In genomic region chr17:70137451-70138230, GRCh38 we compare ENCODE assay signal across 8 cellular contexts. TPM values are rescaled to one million over a fixed set of nuclear protein-coding genes. Genes with fewer than 3 reads are reported as not detected.
DNase-seq lines count a peak whose midpoint lies in the region; ATAC-seq and TF ChIP-seq lines count a peak whose summit lies in the region.

No MANE protein-coding gene starts in this region.

- peak; percentile 17 to 27 (median 18) for DNase-seq in stimulated activated CD4-positive, alpha-beta T cell treated with anti-CD3 and anti-CD28 coated beads, Interleukin-12 subunit alpha, Interleukin-12 subunit beta, amount 100 ng/mL, for 48 hours (ENCODE audit: low read depth in 2 of 3, low spot score in 1 of 3)
- DNase-seq in stimulated activated CD4-positive, alpha-beta T cell treated with anti-CD3 and anti-CD28 coated beads, Interleukin-4, amount 100 ng/mL, for 4 hours, result no peak
- DNase-seq in Peyer's patch (peak in 1 of 3 donors; percentile 56), dorsolateral prefrontal cortex (peak in 2 of 10 donors; percentile 10 to 28), mesothelial cell of epicardium (ENCODE audit: low spot score in 2 of 2, unreplicated experiment in 2 of 2) (no peak), NCI-H1105 (lab: John Stamatoyannopoulos, UW) (no peak)

- H3K4me3 ChIP-seq in Peyer's patch (peak overlapping the region; percentile 16 to 35 (median 24)), dorsolateral prefrontal cortex (peak overlapping the region; percentile 12 to 70 (median 49)), thymus (ENCODE audit: low read length) (peak overlapping the region; percentile 2)

- no peaks in the 10 kb centered on the region for H3K27me3 Mint-ChIP-seq in mesothelial cell of epicardium (ENCODE audit: low read depth)

- H3K9me3 ChIP-seq in Peyer's patch, result no peaks in the 10 kb centered on the region
- H3K9me3 ChIP-seq in thymus (ENCODE audit: control insufficient read depth), result no peaks in the 10 kb centered on the region

- H3K27ac Mint-ChIP-seq in mesothelial cell of epicardium, result peak overlapping the region; percentile 95

- H3K36me3 Mint-ChIP-seq in mesothelial cell of epicardium, result no peaks in the 10 kb centered on the region

- intact Hi-C loops in dorsolateral prefrontal cortex (cut with DNase I), result no loop called here

- no peak for TF ChIP-seq POLR2A in Peyer's patch (IDR thresholded peaks at IDR 0.05)

- no peaks in the 10 kb centered on the region for H3K36me3 ChIP-seq in Peyer's patch
- H3K36me3 ChIP-seq in thymus (ENCODE audit: control insufficient read depth, insufficient read depth), result no peaks in the 10 kb centered on the region

- H3K27me3 ChIP-seq in Peyer's patch (no peaks in the 10 kb centered on the region), dorsolateral prefrontal cortex (no peaks in the 10 kb centered on the region), thymus (ENCODE audit: control insufficient read depth, insufficient read depth) (no peaks in the 10 kb centered on the region)

- H3K4me3 Mint-ChIP-seq in mesothelial cell of epicardium, result peak overlapping the region; percentile 50

- H3K27ac ChIP-seq in Peyer's patch (peak overlapping the region; percentile 10 to 82 (median 44)), dorsolateral prefrontal cortex (peak overlapping the region in 56 of 59 donors; percentile 6 to 88 (median 67)), thymus (ENCODE audit: low read depth) (peak overlapping the region; percentile 74)

- ATAC-seq in HG02840 (IDR thresholded peaks at IDR 0.05; ENCODE audit: low FRiP score, unreplicated experiment), result peak; percentile 98

- H3K9me3 Mint-ChIP-seq in mesothelial cell of epicardium, result peaks cover 6% of the 10 kb centered on the region

- peaks cover 71% of the 10 kb centered on the region for H3K4me1 Mint-ChIP-seq in mesothelial cell of epicardium

- no peak for TF ChIP-seq CTCF in Peyer's patch (IDR thresholded peaks at IDR 0.05)
- TF ChIP-seq CTCF in dorsolateral prefrontal cortex (IDR thresholded peaks at IDR 0.05 in 54 of 56, conservative IDR thresholded peaks at IDR 0.05 in 2 of 56; ENCODE audit: low read depth in 1 of 56, partially characterized antibody in 56 of 56), result peak in 5 of 56 donors; percentile 5 to 21 (median 9)
- no peak for TF ChIP-seq CTCF in mesothelial cell of epicardium (IDR thresholded peaks at IDR 0.05; ENCODE audit: unreplicated experiment)

- H3K4me1 ChIP-seq in Peyer's patch (peaks cover 0 to 17% (median 0%) of the 10 kb centered on the region in 4 donors), thymus (ENCODE audit: control insufficient read depth, insufficient read depth, low read length) (no peaks in the 10 kb centered on the region)

- WGBS in thymus, result 45% methylated on average over 9 of the region's 9 CpGs

RNA-seq across cellular contexts. Expression of gene KCNJ2, which starts 31.7 kb away (rescaled TPM):
- total RNA-seq in Peyer's patch (1 to 10 TPM in 3 of 4 donors, under 1 TPM in 1; 0.70 to 7.4 (median 3.0) TPM), dorsolateral prefrontal cortex (10 to 100 TPM in 119 of 120 experiments, 1 to 10 TPM in 1; 7.8 to 66.9 (median 21.8) TPM), mesothelial cell of epicardium (22.8 to 28.4 TPM (median 26.8 TPM) in 3 replicates)
- polyA plus RNA-seq in thymus, result 3.1 TPM

Comparison
In these comparisons a context has a peak if more than half of its experiments do, and no peak if none do; other contexts are left out.
1. DNase-seq: peak in stimulated activated CD4-positive, alpha-beta T cell treated with anti-CD3 and anti-CD28 coated beads, Interleukin-12 subunit alpha, Interleukin-12 subunit beta, amount 100 ng/mL, for 48 hours (3 of 3); none in stimulated activated CD4-positive, alpha-beta T cell treated with anti-CD3 and anti-CD28 coated beads, Interleukin-4, amount 100 ng/mL, for 4 hours (0 of 2), mesothelial cell of epicardium (0 of 2) and NCI-H1105 (single experiment).
2. Peak in every context shown above with its lines, with median percentiles within 50 percentile points of each other: H3K27ac ChIP-seq and H3K4me3 ChIP-seq.